Comparison of ENCODE assay signal across 19 cellular contexts in the genomic region with DNA sequence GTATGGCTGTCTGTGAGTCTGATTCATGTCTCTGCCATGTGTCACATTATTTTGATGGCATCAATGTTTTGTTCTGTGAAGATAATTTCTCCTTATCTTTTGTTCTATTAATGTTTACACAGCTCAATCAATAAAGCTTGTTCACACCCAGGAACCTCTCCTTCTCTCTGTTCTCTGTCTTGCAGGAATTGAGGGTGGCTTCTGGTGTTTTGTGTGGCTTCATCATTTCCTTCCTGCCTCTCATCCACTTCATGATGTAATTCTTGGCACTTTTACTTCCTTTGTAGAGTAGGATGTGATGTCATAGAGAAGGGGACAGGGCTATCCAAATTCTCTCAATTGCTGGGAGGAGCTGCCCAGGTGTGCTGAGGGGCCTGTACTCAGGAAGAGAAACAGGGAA. TPM values are rescaled to one million over a fixed set of nuclear protein-coding genes. Genes with fewer than 3 reads are reported as not detected.
DNase-seq lines count a peak whose midpoint lies in the region; ATAC-seq and TF ChIP-seq lines count a peak whose summit lies in the region.
"Had no signal": no experiment of that assay in that cellular context is flagged by ENCODE, and none has a peak within 500 bp of the region (broad histone marks: within the 10 kb centered on the region; RNA-seq: fewer than 3 reads in every experiment).

No MANE protein-coding gene starts in this region.

- no peaks in the 10 kb centered on the region for H3K9me3 ChIP-seq in stomach

- no peak overlapping the region for H2BK5ac ChIP-seq in mesendoderm (ENCODE audit: low read length)

- peak; percentile 4 for DNase-seq in Calu3
- no peak for DNase-seq in HEK293T (ENCODE audit: extremely low spot score)
- peak; percentile 78 for DNase-seq in NCI-H69 (lab: John Stamatoyannopoulos, UW)
- no peak for DNase-seq in left colon
- no peak for DNase-seq in mesendoderm
- DNase-seq in stomach: no peak
- DNase-seq in stimulated activated CD4-positive, alpha-beta T cell treated with anti-CD3 and anti-CD28 coated beads, Interleukin-15, amount 100 ng/mL, for 24 hours: no peak
- DNase-seq: DND-41, GDM1, GM23248, MM.1S, NCI-H1105 treated with DMSO at 0.1 percent for 48 hours, NCI-H774, SIG-M5 had no signal

- H2BK120ac ChIP-seq in mesendoderm (ENCODE audit: low read depth, low read length): no peak overlapping the region

- POLR2A ChIA-PET in HEK293T (lab: Yijun Ruan, JAX): interaction anchor here (1.2 kb wide), 1 partner anchor 61 kb away, joined by 3 read pairs; no protein-coding TSS in a partner anchor

- TF ChIP-seq EP300 in stomach (IDR thresholded peaks at IDR 0.05): no peak

- intact Hi-C loops in Calu3 (cut with micrococcal nuclease; ENCODE audit: unreplicated experiment): loop anchor here (10.0 kb wide), 1 partner anchor 60 kb away; no protein-coding TSS in a partner anchor
- intact Hi-C loops in left colon (cut with DNase I, micrococcal nuclease): no loop called here
- intact Hi-C loops in stomach (cut with DNase I; ENCODE audit: low total_unique reads): no loop called here

- H3K4me1 Mint-ChIP-seq in Calu3 (ENCODE audit: low read depth, unreplicated experiment): peaks cover 31% of the 10 kb centered on the region

- H3K9ac ChIP-seq in mesendoderm (ENCODE audit: low read length): no peak overlapping the region
- H3K9ac ChIP-seq: GM23248, KMS-11 had no signal

- H3K27me3 ChIP-seq in mesendoderm (ENCODE audit: insufficient read depth, low read length, poor library complexity): no peaks in the 10 kb centered on the region
- no peaks in the 10 kb centered on the region for H3K27me3 ChIP-seq in stomach

- H3K27ac ChIP-seq in mesendoderm (ENCODE audit: low read depth, low read length) (no peak overlapping the region), stomach (no peak overlapping the region)
- H3K27ac ChIP-seq: GM23248, KMS-11 had no signal

- no peaks in the 10 kb centered on the region for H3K79me1 ChIP-seq in mesendoderm (ENCODE audit: low read length)

- no peak overlapping the region for H3K18ac ChIP-seq in mesendoderm (ENCODE audit: low read length)

- CTCF ChIA-PET in Calu3 (lab: Charles Lee) (interaction anchor here (1.2 kb wide), 1 partner anchor 101 kb away, joined by 4 read pairs; no protein-coding TSS in a partner anchor), HEK293T (lab: Yijun Ruan, JAX) (no interaction called here)

- H3K4me3 ChIP-seq in mesendoderm (ENCODE audit: low read length): no peak overlapping the region
- no peak overlapping the region for H3K4me3 ChIP-seq in stomach
- H3K4me3 ChIP-seq: GM23248 had no signal

- H2AK5ac ChIP-seq in mesendoderm (ENCODE audit: low read length): no peak overlapping the region

- no peaks in the 10 kb centered on the region for H3K79me2 ChIP-seq in mesendoderm (ENCODE audit: control insufficient read depth, insufficient read depth, low read length)

- H3K36me3 Mint-ChIP-seq in Calu3 (ENCODE audit: insufficient read depth, unreplicated experiment): no peaks in the 10 kb centered on the region

- H3K4me3 Mint-ChIP-seq in Calu3 (ENCODE audit: low read depth, unreplicated experiment): no peak overlapping the region
- H3K4me3 Mint-ChIP-seq: T-helper 2 cell treated with Interferon-gamma antibody and Interleukin-4, amounts not matched to agents 5 μg/mL and 100 μg/mL, for 36 hours had no signal

- H3K4ac ChIP-seq in mesendoderm (ENCODE audit: low read depth, low read length): no peak overlapping the region

- no TSS peak for BruUV-seq in Calu3 (replicated peaks; lab: Mats Ljungman, UMichigan)

- H3K9me3 Mint-ChIP-seq in Calu3 (ENCODE audit: low read depth, unreplicated experiment): peaks cover 7% of the 10 kb centered on the region

- no peak overlapping the region for H3K23ac ChIP-seq in mesendoderm (ENCODE audit: low read length)

- H3K4me1 ChIP-seq in mesendoderm (ENCODE audit: control insufficient read depth, low read depth, low read length): no peaks in the 10 kb centered on the region
- peaks cover 0 to 12% (median 0%) of the 10 kb centered on the region in 4 donors for H3K4me1 ChIP-seq in stomach

- no peak overlapping the region for H2BK15ac ChIP-seq in mesendoderm (replicated peaks; ENCODE audit: low read depth)

- no peak overlapping the region for H4K5ac ChIP-seq in mesendoderm (ENCODE audit: low read length)

- H3K36me3 ChIP-seq in mesendoderm (ENCODE audit: control insufficient read depth, insufficient read depth, low read length) (no peaks in the 10 kb centered on the region), stomach (no peaks in the 10 kb centered on the region)

- no peak overlapping the region for H3K4me2 ChIP-seq in mesendoderm (ENCODE audit: low read length)
- H3K4me2 ChIP-seq: KMS-11 had no signal

- no peak for TF ChIP-seq CTCF in Calu3 (IDR thresholded peaks at IDR 0.05; ENCODE audit: unreplicated experiment)
- TF ChIP-seq CTCF in stomach (IDR thresholded peaks at IDR 0.05): no peak

- H3K56ac ChIP-seq in mesendoderm (ENCODE audit: low read length): no peak overlapping the region

- ATAC-seq in left colon: peak; percentile 63
- ATAC-seq in GM21390 (IDR thresholded peaks at IDR 0.05; ENCODE audit: unreplicated experiment): no peak
- ATAC-seq: HCT116 had no signal

- no peak for TF ChIP-seq POLR2A in stomach (IDR thresholded peaks at IDR 0.05)

- no peaks in the 10 kb centered on the region for H3K27me3 Mint-ChIP-seq in Calu3 (ENCODE audit: unreplicated experiment)

- H4K8ac ChIP-seq in mesendoderm (ENCODE audit: low read depth, low read length): no peak overlapping the region

- H3K27ac Mint-ChIP-seq in Calu3 (ENCODE audit: unreplicated experiment): peak overlapping the region; percentile 1
- H3K27ac Mint-ChIP-seq: T-helper 2 cell treated with Interferon-gamma antibody and Interleukin-4, amounts not matched to agents 5 μg/mL and 100 μg/mL, for 36 hours had no signal

TF ChIP-seq in HEK293T, 16 proteins besides CTCF, POLR2A, EP300 and RAD21:
- TF ChIP-seq FOXM1 (IDR thresholded peaks at IDR 0.05; ENCODE audit: borderline replicate concordance): no peak
- TF ChIP-seq, protein P1, sequence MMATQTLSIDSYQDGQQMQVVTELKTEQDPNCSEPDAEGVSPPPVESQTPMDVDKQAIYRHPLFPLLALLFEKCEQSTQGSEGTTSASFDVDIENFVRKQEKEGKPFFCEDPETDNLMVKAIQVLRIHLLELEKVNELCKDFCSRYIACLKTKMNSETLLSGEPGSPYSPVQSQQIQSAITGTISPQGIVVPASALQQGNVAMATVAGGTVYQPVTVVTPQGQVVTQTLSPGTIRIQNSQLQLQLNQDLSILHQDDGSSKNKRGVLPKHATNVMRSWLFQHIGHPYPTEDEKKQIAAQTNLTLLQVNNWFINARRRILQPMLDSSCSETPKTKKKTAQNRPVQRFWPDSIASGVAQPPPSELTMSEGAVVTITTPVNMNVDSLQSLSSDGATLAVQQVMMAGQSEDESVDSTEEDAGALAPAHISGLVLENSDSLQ (IDR thresholded peaks at IDR 0.05): 0 out of 2 replicates have a peak, but pooled peaks have one; percentile 28

RNA-seq across cellular contexts. Expression of gene ASXL3, which starts 27.2 kb away (rescaled TPM):
- total RNA-seq in Calu3 (2022): 0.07 and 0.47 TPM in 2 replicates
- total RNA-seq in left colon: 1 to 10 TPM; 1.3 to 4.4 TPM
- 0.13 TPM for polyA plus RNA-seq in mesendoderm (2013, experiment 1 of 2)
- polyA plus RNA-seq in mesendoderm (2013, experiment 2 of 2): 0.15 TPM
- 1 to 10 TPM in 4 of 5 donors, not detected in 1; 1.2 to 8.0 (median 6.1) TPM for total RNA-seq in stomach
- polyA plus RNA-seq in stomach: under 1 TPM; 0.28 to 0.61 (median 0.31) TPM
- total RNA-seq: GM23248 had no signal
- polyA plus RNA-seq: BJ, GM23248 had no signal

Comparison
In these comparisons a context has a peak if more than half of its experiments do, and no peak if none do; other contexts are left out.
1. DNase-seq: peak in Calu3 (single experiment) and NCI-H69 (single experiment); none in HEK293T (single experiment), left colon (0 of 2), mesendoderm (single experiment), stomach (single experiment) and stimulated activated CD4-positive, alpha-beta T cell treated with anti-CD3 and anti-CD28 coated beads, Interleukin-15, amount 100 ng/mL, for 24 hours (single experiment).